In genomic region chr4:140556372-140557085, GRCh38 we compare ENCODE assay signal across 9 cellular contexts. TPM values are rescaled to one million over a fixed set of nuclear protein-coding genes. Genes with fewer than 3 reads are reported as not detected.
DNase-seq lines count a peak whose midpoint lies in the region; ATAC-seq and TF ChIP-seq lines count a peak whose summit lies in the region.
"Had no signal": no experiment of that assay in that cellular context is flagged by ENCODE, and none has a peak within 500 bp of the region (broad histone marks: within the 10 kb centered on the region; RNA-seq: fewer than 3 reads in every experiment).

No MANE protein-coding gene starts in this region.

- TF ChIP-seq POLR2A in breast epithelium (IDR thresholded peaks at IDR 0.05), result no peak

- peak; percentile 100 for ATAC-seq in GM18868 (IDR thresholded peaks at IDR 0.05; ENCODE audit: unreplicated experiment)
- ATAC-seq in GM21447 (IDR thresholded peaks at IDR 0.05; ENCODE audit: unreplicated experiment), result peak; percentile 100
- ATAC-seq in HG03342 (IDR thresholded peaks at IDR 0.05; ENCODE audit: unreplicated experiment), result peak; percentile 100
- ATAC-seq: left cardiac atrium had no signal

- H3K36me3 Mint-ChIP-seq in endodermal cell (ENCODE audit: low read depth), result no peaks in the 10 kb centered on the region

- H3K9me3 ChIP-seq in endodermal cell (ENCODE audit: control insufficient read depth, low read length) (no peaks in the 10 kb centered on the region), colonic mucosa (no peaks in the 10 kb centered on the region), breast epithelium (no peaks in the 10 kb centered on the region)

- H3K4me3 ChIP-seq in endodermal cell (ENCODE audit: low read length) (no peak overlapping the region), colonic mucosa (no peak overlapping the region), breast epithelium (no peak overlapping the region)

- no peak overlapping the region for H3K27ac ChIP-seq in endodermal cell (ENCODE audit: low read depth, low read length)
- no peak overlapping the region for H3K27ac ChIP-seq in colonic mucosa
- H3K27ac ChIP-seq in breast epithelium, result no peak overlapping the region

- no peak for DNase-seq in endodermal cell
- no peak for DNase-seq in NCI-H1105 (lab: John Stamatoyannopoulos, UW)
- no peak for DNase-seq in colonic mucosa
- DNase-seq in DMS 273 treated with DMSO at 0.1 percent for 48 hours (lab: John Stamatoyannopoulos, UW), result no peak
- DNase-seq in breast epithelium (ENCODE audit: low spot score in 2 of 2), result no peak
- DNase-seq: left cardiac atrium had no signal

- intact Hi-C loops in colonic mucosa (cut with DNase I) (no loop called here), breast epithelium (cut with DNase I; ENCODE audit: low total_unique reads) (no loop called here)

- H3K4me3 Mint-ChIP-seq in endodermal cell, result no peak overlapping the region

- H3K4me1 Mint-ChIP-seq in endodermal cell, result peaks cover 27% of the 10 kb centered on the region

- H3K27me3 ChIP-seq in endodermal cell (ENCODE audit: control insufficient read depth, insufficient read depth, low read length, poor library complexity, severe bottlenecking) (no peaks in the 10 kb centered on the region), colonic mucosa (no peaks in the 10 kb centered on the region), breast epithelium (no peaks in the 10 kb centered on the region)

- H3K9ac ChIP-seq in endodermal cell (ENCODE audit: extremely low read depth, low read length, poor library complexity, severe bottlenecking) (no peak overlapping the region), colonic mucosa (ENCODE audit: low read depth in 2 of 2, low read length in 2 of 2) (no peak overlapping the region)

- H3K36me3 ChIP-seq in endodermal cell (ENCODE audit: control insufficient read depth, insufficient read depth, low read length) (peaks cover 27% of the 10 kb centered on the region), colonic mucosa (no peaks in the 10 kb centered on the region), breast epithelium (no peaks in the 10 kb centered on the region)

- no peaks in the 10 kb centered on the region for H3K27me3 Mint-ChIP-seq in endodermal cell (ENCODE audit: insufficient read depth)

- 60 to 79% methylated on average over 2 to 6 of the region's 6 CpGs for WGBS in endodermal cell (ENCODE audit: insufficient coverage in 1 of 2, insufficient read length in 1 of 2), 2 experiments

- H3K27ac Mint-ChIP-seq in endodermal cell, result peak overlapping the region; percentile 21

- TF ChIP-seq CTCF in endodermal cell (conservative IDR thresholded peaks at IDR 0.05) (no peak), colonic mucosa (IDR thresholded peaks at IDR 0.05) (no peak), breast epithelium (IDR thresholded peaks at IDR 0.05) (no peak)

- H3K9me3 Mint-ChIP-seq in endodermal cell, result no peaks in the 10 kb centered on the region

- H3K4me1 ChIP-seq in endodermal cell (ENCODE audit: control insufficient read depth, insufficient read depth, low read length) (peaks cover 7% of the 10 kb centered on the region), colonic mucosa (no peaks in the 10 kb centered on the region), breast epithelium (no peaks in the 10 kb centered on the region)

RNA-seq across cellular contexts. Expression of gene UCP1, which starts 12.2 kb away (rescaled TPM):
- total RNA-seq in endodermal cell, result under 1 TPM in 1 of 2 donors, not detected in 1; 0.24 TPM
- polyA plus RNA-seq in endodermal cell (2013, experiment 1 of 2), result not detected
- not detected for polyA plus RNA-seq in endodermal cell (2013, experiment 2 of 2)
- total RNA-seq in colonic mucosa, result not detected
- 1 to 10 TPM in 1 of 3 donors, under 1 TPM in 1, not detected in 1; 0.29 to 1.3 TPM for total RNA-seq in breast epithelium

RNA-seq across cellular contexts. Expression of gene ELMOD2, which starts 32.6 kb away (rescaled TPM):
- 10 to 100 TPM; 65.5 to 67.9 TPM for total RNA-seq in endodermal cell
- polyA plus RNA-seq in endodermal cell (2013, experiment 1 of 2), result 36.7 TPM
- polyA plus RNA-seq in endodermal cell (2013, experiment 2 of 2), result 34.6 TPM
- total RNA-seq in colonic mucosa, result 10 to 100 TPM; 21.3 to 27.8 TPM
- 10 to 100 TPM; 16.7 to 37.8 (median 19.0) TPM for total RNA-seq in breast epithelium

RNA-seq across cellular contexts. Expression of gene MGAT4D, which starts 58.4 kb away (rescaled TPM):
- total RNA-seq in endodermal cell (not detected), colonic mucosa (not detected), breast epithelium (not detected)
- not detected for polyA plus RNA-seq in endodermal cell (2013, experiment 1 of 2)
- polyA plus RNA-seq in endodermal cell (2013, experiment 2 of 2), result not detected
- total RNA-seq: left cardiac atrium had no signal
